In the genomic region with DNA sequence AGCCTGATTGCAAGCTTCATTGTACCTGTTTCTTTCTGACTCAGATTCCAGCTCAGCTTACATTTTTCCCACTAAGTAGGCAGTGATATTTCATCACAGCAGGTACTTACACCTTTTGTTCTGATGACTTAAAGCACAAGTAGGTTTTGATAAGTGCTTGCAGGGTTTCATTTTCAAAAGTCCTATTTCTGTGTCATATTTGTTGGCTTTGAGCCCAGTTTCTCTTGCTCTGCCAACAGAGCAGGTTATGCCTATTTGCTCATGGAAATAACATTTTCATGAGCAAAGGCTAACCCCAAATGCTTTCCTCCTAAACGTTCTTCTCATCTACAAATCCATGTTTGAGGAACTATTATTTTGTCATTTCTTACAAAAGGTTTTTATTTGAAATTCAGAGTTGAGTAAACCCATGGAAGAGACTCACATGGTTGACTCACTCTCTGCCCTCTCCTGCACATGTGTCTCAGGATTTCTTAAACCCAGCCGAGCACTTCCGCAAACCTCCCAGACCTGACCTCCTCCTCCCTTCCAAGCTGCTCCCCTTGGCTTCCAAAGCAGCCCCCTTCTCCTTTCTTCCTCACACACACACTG, we compare ENCODE assay signal across 8 cellular contexts. TPM values are rescaled to one million over a fixed set of nuclear protein-coding genes. Genes with fewer than 3 reads are reported as not detected.
A peak's percentile ranks its signal among the peaks of the same experiment; 100 is the strongest.
DNase-seq lines count a peak whose midpoint lies in the region; ATAC-seq and TF ChIP-seq lines count a peak whose summit lies in the region.

No MANE protein-coding gene starts in this region.

- H3K4me3 ChIP-seq in transverse colon: no peak overlapping the region

- peaks cover 55% of the 10 kb centered on the region for H3K4me1 Mint-ChIP-seq in activated naive CD4-positive, alpha-beta T cell treated with anti-CD3 and anti-CD28 coated beads, Interleukin-2, amount 50 U/mL, for 24 hours

- H3K4me1 ChIP-seq in transverse colon: peaks cover 0 to 19% (median 17%) of the 10 kb centered on the region in 4 donors

- no peaks in the 10 kb centered on the region for H3K9me3 ChIP-seq in transverse colon

- H3K27me3 ChIP-seq in transverse colon: no peaks in the 10 kb centered on the region

- H3K27ac ChIP-seq in VCaP (peak overlapping the region; percentile 94), transverse colon (peak overlapping the region; percentile 59 to 60 (median 60))

- 48 to 51% methylated on average over 3 of the region's 3 CpGs for WGBS in transverse colon (ENCODE audit: low coverage in 1 of 2), 2 donors

- no peak for TF ChIP-seq CTCF in VCaP (conservative IDR thresholded peaks at IDR 0.05)
- no peak for TF ChIP-seq CTCF in transverse colon (IDR thresholded peaks at IDR 0.05)

- H3K36me3 ChIP-seq in transverse colon: no peaks in the 10 kb centered on the region

- H3K9me3 Mint-ChIP-seq in activated naive CD4-positive, alpha-beta T cell treated with anti-CD3 and anti-CD28 coated beads, Interleukin-2, amount 50 U/mL, for 24 hours: no peaks in the 10 kb centered on the region

- in situ Hi-C loops in transverse colon (cut with MboI; ENCODE audit: low pct_ligation_motif_present in 1 of 4, low pct_unique_long_range_greater_than_20kb in 1 of 4, low sequenced_read_pairs in 3 of 4): no loop called here

- H3K27ac Mint-ChIP-seq in activated naive CD4-positive, alpha-beta T cell treated with anti-CD3 and anti-CD28 coated beads, Interleukin-2, amount 50 U/mL, for 24 hours: peak overlapping the region; percentile 87

- intact Hi-C loops in left ventricle myocardium superior (cut with micrococcal nuclease) (no loop called here), transverse colon (cut with DNase I; ENCODE audit: low total_unique reads) (no loop called here)

- no peak for TF ChIP-seq EP300 in transverse colon (IDR thresholded peaks at IDR 0.05; ENCODE audit: low read depth)

- no peak for DNase-seq in activated naive CD4-positive, alpha-beta T cell (lab: John Stamatoyannopoulos, UW)
- DNase-seq in NCI-H1694 treated with DMSO at 0.1 percent for 48 hours (lab: John Stamatoyannopoulos, UW) (peak; percentile 45), left ventricle myocardium superior (no peak), transverse colon (peak; percentile 21), SW480 (ENCODE audit: low spot score) (no peak)

- ATAC-seq in HG02798 (IDR thresholded peaks at IDR 0.05; ENCODE audit: poor library complexity, unreplicated experiment) (peak; percentile 74), left ventricle myocardium superior (peak; percentile 67)

- H3K4me3 Mint-ChIP-seq in activated naive CD4-positive, alpha-beta T cell treated with anti-CD3 and anti-CD28 coated beads, Interleukin-2, amount 50 U/mL, for 24 hours: peak overlapping the region; percentile 74

- H3K36me3 Mint-ChIP-seq in activated naive CD4-positive, alpha-beta T cell treated with anti-CD3 and anti-CD28 coated beads, Interleukin-2, amount 50 U/mL, for 24 hours: no peaks in the 10 kb centered on the region

- no peak for TF ChIP-seq POLR2A in transverse colon (IDR thresholded peaks at IDR 0.05)

- H3K27me3 Mint-ChIP-seq in activated naive CD4-positive, alpha-beta T cell treated with anti-CD3 and anti-CD28 coated beads, Interleukin-2, amount 50 U/mL, for 24 hours: no peaks in the 10 kb centered on the region

RNA-seq across cellular contexts. Expression of a gene that starts 12.3 kb away (rescaled TPM):
- total RNA-seq in left ventricle myocardium superior: 42.0 TPM
- 10 to 100 TPM; 22.4 to 91.9 (median 63.6) TPM for total RNA-seq in transverse colon

RNA-seq across cellular contexts. Expression of a gene that starts 51.6 kb away (rescaled TPM):
- total RNA-seq in left ventricle myocardium superior (0.27 TPM), transverse colon (1 to 10 TPM in 3 of 4 donors, not detected in 1; 1.1 to 3.3 (median 2.6) TPM)

Comparison
In these comparisons a context has a peak if more than half of its experiments do, and no peak if none do; other contexts are left out.
1. DNase-seq: peak in NCI-H1694 treated with DMSO at 0.1 percent for 48 hours (single experiment) and transverse colon (single experiment); none in activated naive CD4-positive, alpha-beta T cell (0 of 4), left ventricle myocardium superior (single experiment) and SW480 (single experiment).